25 cellular contexts compared by ENCODE assay signal in genomic region chr2:240302933-240303332, GRCh38.
"Had no signal": no experiment of that assay in that cellular context is flagged by ENCODE, and none has a peak within 500 bp of the region (broad histone marks: within the 10 kb centered on the region; RNA-seq: fewer than 3 reads in every experiment).

No MANE protein-coding gene starts in this region.

- H3K27ac Mint-ChIP-seq: dendritic cell treated with granulocyte-macrophage colony-stimulating factor and Interleukin-4, amounts not matched to agents 40 ng/mL and 50 ng/mL, for 4 days; natural killer cell treated with Interleukin-12 subunit alpha and Interleukin-12 subunit beta and Interleukin-15 and Interleukin-18, amount 100 ng/mL, for 72 hours; stimulated activated naive B cell treated with anti-CD40 and anti-IgM and Interleukin-4, amounts not matched to agents 10 μg/mL and 1 μg/mL and 100 μg/mL, for 72 hours; stimulated activated naive CD8-positive, alpha-beta T cell treated with anti-CD3 and anti-CD28 coated beads, Interleukin-15, amount 100 ng/mL, for 72 hours had no signal

- H3K36me3 ChIP-seq: esophagus muscularis mucosa, gastrocnemius medialis, heart right ventricle, lower lobe of right lung, neural progenitor cell, thoracic aorta, transverse colon had no signal

- H3K4me1 Mint-ChIP-seq: stimulated activated naive B cell treated with anti-CD40 and anti-IgM and Interleukin-4, amounts not matched to agents 10 μg/mL and 1 μg/mL and 100 μg/mL, for 72 hours; stimulated activated naive CD8-positive, alpha-beta T cell treated with anti-CD3 and anti-CD28 coated beads, Interleukin-15, amount 100 ng/mL, for 72 hours had no signal

- H3K4me2 ChIP-seq: neural progenitor cell had no signal

- H3K4me3 ChIP-seq: esophagus muscularis mucosa, gastrocnemius medialis, heart right ventricle, lower lobe of right lung, neural progenitor cell, psoas muscle, thoracic aorta, transverse colon had no signal

- FAIRE-seq: islet of Langerhans had no signal

- H3K4me3 Mint-ChIP-seq: dendritic cell treated with granulocyte-macrophage colony-stimulating factor and Interleukin-4, amounts not matched to agents 40 ng/mL and 50 ng/mL, for 4 days; effector memory CD8-positive, alpha-beta T cell; natural killer cell treated with Interleukin-12 subunit alpha and Interleukin-12 subunit beta and Interleukin-15 and Interleukin-18, amount 100 ng/mL, for 72 hours; neural progenitor cell; stimulated activated naive B cell treated with anti-CD40 and anti-IgM and Interleukin-4, amounts not matched to agents 10 μg/mL and 1 μg/mL and 100 μg/mL, for 72 hours; stimulated activated naive CD8-positive, alpha-beta T cell treated with anti-CD3 and anti-CD28 coated beads, Interleukin-15, amount 100 ng/mL, for 72 hours had no signal

- H3K27me3 ChIP-seq: gastrocnemius medialis, heart right ventricle, neural progenitor cell, transverse colon had no signal

- H3K9me3 Mint-ChIP-seq: dendritic cell treated with granulocyte-macrophage colony-stimulating factor and Interleukin-4, amounts not matched to agents 40 ng/mL and 50 ng/mL, for 4 days; effector memory CD8-positive, alpha-beta T cell; natural killer cell treated with Interleukin-12 subunit alpha and Interleukin-12 subunit beta and Interleukin-15 and Interleukin-18, amount 100 ng/mL, for 72 hours; stimulated activated naive B cell treated with anti-CD40 and anti-IgM and Interleukin-4, amounts not matched to agents 10 μg/mL and 1 μg/mL and 100 μg/mL, for 72 hours; stimulated activated naive CD8-positive, alpha-beta T cell treated with anti-CD3 and anti-CD28 coated beads, Interleukin-15, amount 100 ng/mL, for 72 hours had no signal

- ATAC-seq: effector memory CD8-positive, alpha-beta T cell; gastrocnemius medialis; heart right ventricle; lower lobe of right lung; natural killer cell treated with Interleukin-12 subunit alpha and Interleukin-12 subunit beta and Interleukin-15 and Interleukin-18, amount 100 ng/mL, for 72 hours; psoas muscle; sciatic nerve; stimulated activated naive B cell treated with anti-CD40 and anti-IgM and Interleukin-4, amounts not matched to agents 10 μg/mL and 1 μg/mL and 100 μg/mL, for 72 hours; stimulated activated naive CD8-positive, alpha-beta T cell treated with anti-CD3 and anti-CD28 coated beads, Interleukin-15, amount 100 ng/mL, for 72 hours had no signal

- H3K79me2 ChIP-seq: parathyroid adenoma had no signal

- DNase-seq: effector memory CD8-positive, alpha-beta T cell; gastrocnemius medialis; heart right ventricle; hypothalamus; kidney glomerular epithelial cell; lower lobe of right lung; mesenchymal stem cell; midbrain; occipital lobe; psoas muscle; stimulated activated CD4-positive, alpha-beta T cell treated with anti-CD3 and anti-CD28 coated beads, Interleukin-2, amount 100 ng/mL, for 24 hours; stimulated activated CD4-positive, alpha-beta T cell treated with anti-CD3 and anti-CD28 coated beads, Interleukin-4, amount 100 ng/mL, for 4 hours; stimulated activated naive B cell treated with anti-CD40 and anti-IgM and Interleukin-4, amounts not matched to agents 10 μg/mL and 1 μg/mL and 100 μg/mL, for 72 hours; stimulated activated naive CD8-positive, alpha-beta T cell treated with anti-CD3 and anti-CD28 coated beads, Interleukin-15, amount 100 ng/mL, for 72 hours; substantia nigra; transverse colon had no signal

- H2AFZ ChIP-seq: neural progenitor cell, parathyroid adenoma had no signal

- H3K27ac ChIP-seq: epithelial cell of prostate, esophagus muscularis mucosa, gastrocnemius medialis, heart right ventricle, lower lobe of right lung, neural progenitor cell, parathyroid adenoma, psoas muscle, thoracic aorta, transverse colon had no signal

- H3K4me1 ChIP-seq: esophagus muscularis mucosa, gastrocnemius medialis, lower lobe of right lung, parathyroid adenoma, psoas muscle, transverse colon had no signal

- H3K36me3 Mint-ChIP-seq: natural killer cell treated with Interleukin-12 subunit alpha and Interleukin-12 subunit beta and Interleukin-15 and Interleukin-18, amount 100 ng/mL, for 72 hours; neural progenitor cell; stimulated activated naive B cell treated with anti-CD40 and anti-IgM and Interleukin-4, amounts not matched to agents 10 μg/mL and 1 μg/mL and 100 μg/mL, for 72 hours had no signal

- H3K9me3 ChIP-seq: esophagus muscularis mucosa, gastrocnemius medialis, heart right ventricle, lower lobe of right lung, psoas muscle, thoracic aorta, transverse colon had no signal

- H3K9ac ChIP-seq: neural progenitor cell, parathyroid adenoma had no signal
